ENCODE assay signal across 32 cellular contexts in the genomic region with DNA sequence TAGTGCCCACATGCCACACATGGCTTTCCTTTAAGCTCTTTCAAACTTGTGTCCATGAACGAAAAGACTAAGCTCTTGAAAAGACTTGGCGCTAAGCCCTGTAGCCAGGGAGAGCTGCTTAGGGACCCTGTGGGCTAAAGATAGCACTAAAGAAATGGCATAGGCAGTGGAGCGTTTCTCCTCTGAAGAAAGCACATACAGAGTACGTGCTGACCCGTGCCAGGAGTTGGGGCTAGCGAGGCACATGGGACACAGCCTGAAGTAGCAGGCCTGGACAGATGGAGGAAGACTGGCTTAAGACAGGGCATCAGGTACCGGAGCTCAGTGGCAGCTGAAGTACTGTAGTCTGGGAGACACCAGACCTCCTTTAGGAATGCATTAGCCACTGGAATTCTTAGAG. TPM values are rescaled to one million over a fixed set of nuclear protein-coding genes. Genes with fewer than 3 reads are reported as not detected.
DNase-seq lines count a peak whose midpoint lies in the region; ATAC-seq, FAIRE-seq and TF ChIP-seq lines count a peak whose summit lies in the region.
"Had no signal": no experiment of that assay in that cellular context is flagged by ENCODE, and none has a peak within 500 bp of the region (broad histone marks: within the 10 kb centered on the region; RNA-seq: fewer than 3 reads in every experiment).

No MANE protein-coding gene starts in this region.

- 88 to 92% methylated on average over 7 of the region's 7 CpGs for WGBS in ectodermal cell, 2 experiments

- TF ChIP-seq POLR2A in GM12891 (IDR thresholded peaks at IDR 0.05; ENCODE audit: low read depth, low read length) = no peak

- FAIRE-seq in GM12891 (lab: Jason Lieb, UNC) = no peak
- FAIRE-seq: GM18507, H1, HTR-8/SVneo had no signal

- peak; percentile 22 for DNase-seq in DMS79 (lab: John Stamatoyannopoulos, UW)
- peak; percentile 69 for DNase-seq in NCI-H82 (lab: John Stamatoyannopoulos, UW)
- DNase-seq in retinal pigment epithelial cell (ENCODE audit: low read depth) = peak; percentile 51
- DNase-seq in dermis blood vessel endothelial cell = no peak
- DNase-seq in stimulated activated CD4-positive, alpha-beta T cell treated with anti-CD3 and anti-CD28 coated beads, Interleukin-1b, Interleukin-23, amount 100 ng/mL, for 48 hours = no peak
- DNase-seq in GM12891 (ENCODE audit: insufficient read length, low spot score) = no peak
- DNase-seq: activated CD8-positive, alpha-beta T cell treated with anti-CD3 and anti-CD28 coated beads, Interleukin-2, amount 10 ng/mL, durations not matched to agents 7 days and 5 days; activated naive CD4-positive, alpha-beta T cell treated with anti-CD3 and anti-CD28 coated beads, Interleukin-2, amount 50 U/mL, for 16 hours; Caco-2; effector memory CD4-positive, alpha-beta T cell; islet precursor cell; KBM-7; left ventricle myocardium inferior; NCI-H1092; NCI-H1694 treated with DMSO at 0.1 percent for 48 hours; NCI-H2171; NCI-H510A; NK-92 treated with Interleukin-12 subunit alpha and Interleukin-12 subunit beta, amount 100 ng/mL, for 24 hours; PC-3; SHP77; stimulated activated CD4-positive, alpha-beta T cell treated with anti-CD3 and anti-CD28 coated beads, Interleukin-4, amount 100 ng/mL, for 24 hours; T-helper 2 cell; trophoblast cell had no signal

- no peaks in the 10 kb centered on the region for H3K9me3 ChIP-seq in ectodermal cell (ENCODE audit: control insufficient read depth, low read length)
- H3K9me3 ChIP-seq: breast epithelium, Caco-2, left ventricle myocardium inferior, neutrophil had no signal

- TF ChIP-seq CTCF in retinal pigment epithelial cell (conservative IDR thresholded peaks at IDR 0.05; ENCODE audit: low read depth, low read length) = no peak

- H3K4me3 ChIP-seq in ectodermal cell (ENCODE audit: insufficient read depth, low read depth, low read length) (no peak overlapping the region), retinal pigment epithelial cell (ENCODE audit: low read length) (no peak overlapping the region)
- H3K4me3 ChIP-seq: BLaER1 treated with 17β-estradiol and CSF1 and Interleukin-3, amounts not matched to agents 10 nM and 100 nM; breast epithelium; left ventricle myocardium inferior had no signal

- no peaks in the 10 kb centered on the region for H3K27me3 ChIP-seq in ectodermal cell (ENCODE audit: control insufficient read depth, insufficient read depth, low read length, poor library complexity, severe bottlenecking)
- H3K27me3 ChIP-seq: BLaER1 treated with 17β-estradiol and CSF1 and Interleukin-3, amounts not matched to agents 10 nM and 100 nM; breast epithelium; neutrophil had no signal

- H3K36me3 ChIP-seq in ectodermal cell (ENCODE audit: control insufficient read depth, insufficient read depth, low read length) = no peaks in the 10 kb centered on the region
- H3K36me3 ChIP-seq: BLaER1 treated with 17β-estradiol and CSF1 and Interleukin-3, amounts not matched to agents 10 nM and 100 nM; breast epithelium; left ventricle myocardium inferior; neutrophil had no signal

- H3K27ac ChIP-seq in ectodermal cell (ENCODE audit: insufficient read depth, low read depth, low read length, poor library complexity, severe bottlenecking) = peak overlapping the region; percentile 26
- H3K27ac ChIP-seq: BLaER1 treated with 17β-estradiol and CSF1 and Interleukin-3, amounts not matched to agents 10 nM and 100 nM; breast epithelium; left ventricle myocardium inferior; neutrophil had no signal

- peaks cover 4% of the 10 kb centered on the region for H3K4me1 ChIP-seq in ectodermal cell (ENCODE audit: control insufficient read depth, insufficient read depth, low read length)
- H3K4me1 ChIP-seq: breast epithelium, Caco-2, left ventricle myocardium inferior had no signal

- no peak for ATAC-seq in HG03135 (IDR thresholded peaks at IDR 0.05; ENCODE audit: unreplicated experiment)
- ATAC-seq: activated CD8-positive, alpha-beta T cell treated with anti-CD3 and anti-CD28 coated beads, Interleukin-2, amount 10 ng/mL, durations not matched to agents 7 days and 5 days; activated T-helper 17 cell treated with anti-CD3 and anti-CD28 coated beads, Interleukin-2, amount 50 U/mL, for 72 hours; PC-3 had no signal

TF ChIP-seq in GM12891, 5 proteins besides CTCF, POLR2A, EP300 and RAD21:
- no peak for TF ChIP-seq TAF1 (IDR thresholded peaks at IDR 0.05; ENCODE audit: low read depth, low read length)
- no peak for TF ChIP-seq SPI1 (IDR thresholded peaks at IDR 0.05; ENCODE audit: low read depth, low read length)
- TF ChIP-seq POU2F2 (IDR thresholded peaks at IDR 0.05; ENCODE audit: low read depth, low read length) = no peak
- no peak for TF ChIP-seq POLR2AphosphoS5 (IDR thresholded peaks at IDR 0.05; ENCODE audit: low read depth, low read length)
- no peak for TF ChIP-seq PAX5 (IDR thresholded peaks at IDR 0.05; ENCODE audit: insufficient read depth, low read length, severe bottlenecking)

RNA-seq across cellular contexts. Expression of a gene that starts 39.7 kb away (rescaled TPM):
- polyA plus RNA-seq in ectodermal cell (2013, experiment 1 of 4) = 36.0 TPM
- 43.8 TPM for polyA plus RNA-seq in ectodermal cell (2013, experiment 2 of 4)
- polyA plus RNA-seq in ectodermal cell (2013, experiment 3 of 4) = 32.6 TPM
- 38.3 TPM for polyA plus RNA-seq in ectodermal cell (2013, experiment 4 of 4)
- under 0.01 and 0.14 TPM in 2 replicates for total RNA-seq in dermis blood vessel endothelial cell
- 8.5 TPM for polyA plus RNA-seq in GM12891 (2012; ENCODE audit: low read depth, missing spikeins)
- total RNA-seq: left ventricle myocardium inferior had no signal

Comparison
In these comparisons a context has a peak if more than half of its experiments do, and no peak if none do; other contexts are left out.
1. DNase-seq: peak in DMS79 (single experiment), NCI-H82 (single experiment) and retinal pigment epithelial cell (single experiment); none in dermis blood vessel endothelial cell (single experiment), stimulated activated CD4-positive, alpha-beta T cell treated with anti-CD3 and anti-CD28 coated beads, Interleukin-1b, Interleukin-23, amount 100 ng/mL, for 48 hours (single experiment) and GM12891 (single experiment).